ENCODE assay signal across 8 cellular contexts in genomic region chrX:49165901-49166881, GRCh38. TPM values are rescaled to one million over a fixed set of nuclear protein-coding genes. Genes with fewer than 3 reads are reported as not detected.
DNase-seq lines count a peak whose midpoint lies in the region; ATAC-seq, FAIRE-seq and TF ChIP-seq lines count a peak whose summit lies in the region.

No MANE protein-coding gene starts in this region.

- peaks cover 17% of the 10 kb centered on the region for H3K4me1 Mint-ChIP-seq in neural crest cell

- TF ChIP-seq CTCF in neural crest cell (conservative IDR thresholded peaks at IDR 0.05) (peak; percentile 24), testis (IDR thresholded peaks at IDR 0.05) (no peak)

- peak overlapping the region in 1 of 2 donors; percentile 18 for H3K4me3 ChIP-seq in testis

- 18 to 20% methylated on average over 11 to 54 of the region's 61 CpGs for WGBS in testis, 2 donors

- H3K4me1 ChIP-seq in testis, result no peaks in the 10 kb centered on the region

- DNase-seq in GM12891 (ENCODE audit: insufficient read length, low spot score) (no peak), RKO (ENCODE audit: low spot score) (peak; percentile 94), activated gamma-delta T cell (lab: John Stamatoyannopoulos, UW) (peak; percentile 51), fibroblast of the conjunctiva (ENCODE audit: low read depth) (peak; percentile 40), neural crest cell (ENCODE audit: low read depth, low spot score) (peak; percentile 30), testis (peak; percentile 75), NCI-H345 treated with DMSO at 0.1 percent for 48 hours (lab: John Stamatoyannopoulos, UW; ENCODE audit: unreplicated experiment) (no peak)

- H3K36me3 Mint-ChIP-seq in neural crest cell (ENCODE audit: low read depth), result peaks cover 8% of the 10 kb centered on the region

- H3K9me3 ChIP-seq in testis, result no peaks in the 10 kb centered on the region

- TF ChIP-seq POLR2A in GM12891 (IDR thresholded peaks at IDR 0.05; ENCODE audit: low read depth, low read length) (no peak), testis (IDR thresholded peaks at IDR 0.05) (no peak)

- intact Hi-C loops in testis (cut with DNase I; ENCODE audit: low total_unique reads), result no loop called here

- peaks cover 51% of the 10 kb centered on the region for H3K27me3 Mint-ChIP-seq in neural crest cell (ENCODE audit: low read depth)

- H3K27ac ChIP-seq in testis, result peak overlapping the region; percentile 70 to 79

- no peak overlapping the region for H3K27ac Mint-ChIP-seq in neural crest cell (ENCODE audit: unreplicated experiment)

- peaks cover 5% of the 10 kb centered on the region for H3K9me3 Mint-ChIP-seq in neural crest cell

- no peaks in the 10 kb centered on the region for H3K27me3 ChIP-seq in testis

- H3K4me3 Mint-ChIP-seq in neural crest cell, result peak overlapping the region; percentile 58

- ATAC-seq in HG03520 (IDR thresholded peaks at IDR 0.05; ENCODE audit: unreplicated experiment), result peak; percentile 34

- no peaks in the 10 kb centered on the region for H3K36me3 ChIP-seq in testis (ENCODE audit: low read depth, missing control alignments)

- peak; percentile 61 for FAIRE-seq in GM12891 (lab: Jason Lieb, UNC)

TF ChIP-seq in GM12891, 5 proteins besides CTCF, POLR2A, EP300 and RAD21:
- TF ChIP-seq SPI1 (IDR thresholded peaks at IDR 0.05; ENCODE audit: low read depth, low read length) (no peak), PAX5 (IDR thresholded peaks at IDR 0.05; ENCODE audit: insufficient read depth, low read length, severe bottlenecking) (no peak), POU2F2 (IDR thresholded peaks at IDR 0.05; ENCODE audit: low read depth, low read length) (no peak)

RNA-seq across cellular contexts. Expression of gene MAGIX, which starts 3.6 kb away (rescaled TPM):
- 0.33 TPM for polyA plus RNA-seq in GM12891 (2012; ENCODE audit: low read depth, missing spikeins)
- total RNA-seq in neural crest cell (1.4 and 1.6 TPM in 2 replicates), testis (1 to 10 TPM; 1.1 to 3.1 TPM)
- polyA plus RNA-seq in testis (ENCODE audit: insufficient read depth, low read depth, low replicate concordance), result 0.90 TPM

RNA-seq across cellular contexts. Expression of gene PLP2, which starts 5.5 kb away (rescaled TPM):
- 26.6 TPM for polyA plus RNA-seq in GM12891 (2012; ENCODE audit: low read depth, missing spikeins)
- total RNA-seq in neural crest cell (0.75 and 0.89 TPM in 2 replicates), testis (10 to 100 TPM; 19.0 to 21.4 TPM)
- 61.6 TPM for polyA plus RNA-seq in testis (ENCODE audit: insufficient read depth, low read depth, low replicate concordance)

RNA-seq across cellular contexts. Expression of gene PRICKLE3, which starts 20.0 kb away (rescaled TPM):
- 8.1 TPM for polyA plus RNA-seq in GM12891 (2012; ENCODE audit: low read depth, missing spikeins)
- total RNA-seq in neural crest cell, result 3.3 and 4.2 TPM in 2 replicates
- total RNA-seq in testis, result 1 to 10 TPM; 6.1 to 9.9 TPM
- polyA plus RNA-seq in testis (ENCODE audit: insufficient read depth, low read depth, low replicate concordance), result 2.7 TPM

RNA-seq across cellular contexts. Expression of gene SYP, which starts 33.8 kb away (rescaled TPM):
- polyA plus RNA-seq in GM12891 (2012; ENCODE audit: low read depth, missing spikeins), result 0.71 TPM
- 10.2 and 10.8 TPM in 2 replicates for total RNA-seq in neural crest cell
- 1 to 10 TPM; 1.7 to 3.4 TPM for total RNA-seq in testis
- 2.5 TPM for polyA plus RNA-seq in testis (ENCODE audit: insufficient read depth, low read depth, low replicate concordance)

RNA-seq across cellular contexts. Expression of gene GPKOW, which starts 42.7 kb away (rescaled TPM):
- 16.6 TPM for polyA plus RNA-seq in GM12891 (2012; ENCODE audit: low read depth, missing spikeins)
- 17.8 and 20.9 TPM in 2 replicates for total RNA-seq in neural crest cell
- 10 to 100 TPM; 19.6 to 24.8 TPM for total RNA-seq in testis
- polyA plus RNA-seq in testis (ENCODE audit: insufficient read depth, low read depth, low replicate concordance), result 17.9 TPM

Comparison
In these comparisons a context has a peak if more than half of its experiments do, and no peak if none do; other contexts are left out.
1. DNase-seq: peak in RKO (single experiment), activated gamma-delta T cell (single experiment), fibroblast of the conjunctiva (single experiment), neural crest cell (single experiment) and testis (single experiment); none in GM12891 (single experiment) and NCI-H345 treated with DMSO at 0.1 percent for 48 hours (single experiment).
2. RNA of gene PLP2, which starts 5.5 kb away (total RNA-seq): 19.0 to 21.4 TPM in testis; 0.75 to 0.89 TPM in neural crest cell; every median in the first group is over 10 times any median in the second.